Comparison of ENCODE assay signal across 32 cellular contexts in genomic region chr7:132361146-132361545, GRCh38.
"Had no signal": no experiment of that assay in that cellular context is flagged by ENCODE, and none has a peak within 500 bp of the region (broad histone marks: within the 10 kb centered on the region; RNA-seq: fewer than 3 reads in every experiment).

No MANE protein-coding gene starts in this region.

- ATAC-seq: naive thymus-derived CD4-positive, alpha-beta T cell; natural killer cell; pancreas; psoas muscle; right cardiac atrium; sciatic nerve; stimulated activated memory B cell treated with anti-CD40 and anti-IgM and Interleukin-4, amounts not matched to agents 10 μg/mL and 1 μg/mL and 100 μg/mL, for 72 hours; stimulated activated naive CD8-positive, alpha-beta T cell treated with anti-CD3 and anti-CD28 coated beads, Interleukin-15, amount 100 ng/mL, for 72 hours; stimulated activated naive CD8-positive, alpha-beta T cell treated with anti-CD3 and anti-CD28 coated beads, Interleukin-15, Interleukin-2, amounts not matched to agents 100 U/mL and 50 U/mL, for 24 hours; upper lobe of right lung had no signal

- H3K27ac Mint-ChIP-seq: naive thymus-derived CD4-positive, alpha-beta T cell; natural killer cell; nephron; neural progenitor cell; progenitor cell of endocrine pancreas; stimulated activated memory B cell treated with anti-CD40 and anti-IgM and Interleukin-4, amounts not matched to agents 10 μg/mL and 1 μg/mL and 100 μg/mL, for 72 hours; type B pancreatic cell had no signal

- DNase-seq: naive thymus-derived CD4-positive, alpha-beta T cell; natural killer cell; nucleus accumbens; pancreas; posterior cingulate gyrus; psoas muscle; right cardiac atrium; spleen; stimulated activated CD4-positive, alpha-beta T cell treated with anti-CD3 and anti-CD28 coated beads, Interleukin-12 subunit alpha, Interleukin-12 subunit beta, amount 100 ng/mL, for 4 hours; stimulated activated CD4-positive, alpha-beta T cell treated with anti-CD3 and anti-CD28 coated beads, Interleukin-1b, Interleukin-23, amount 100 ng/mL, for 48 hours; stimulated activated CD4-positive, alpha-beta T cell treated with anti-CD3 and anti-CD28 coated beads, Interleukin-4, amount 100 ng/mL, for 1 hour; stimulated activated CD4-positive, alpha-beta T cell treated with anti-CD3 and anti-CD28 coated beads, Interleukin-4, amount 100 ng/mL, for 4 hours; stimulated activated CD8-positive, alpha-beta memory T cell treated with anti-CD3 and anti-CD28 coated beads, Interleukin-4, amount 100 ng/mL, for 48 hours; stimulated activated naive CD4-positive, alpha-beta T cell; stimulated activated naive CD8-positive, alpha-beta T cell treated with anti-CD3 and anti-CD28 coated beads, Interleukin-15, amount 100 ng/mL, for 72 hours; stimulated activated naive CD8-positive, alpha-beta T cell treated with anti-CD3 and anti-CD28 coated beads, Interleukin-15, Interleukin-2, amounts not matched to agents 100 U/mL and 50 U/mL, for 24 hours; substantia nigra; testis; tibial artery; transverse colon; upper lobe of right lung; uterus had no signal

- H3K36me3 ChIP-seq: neural progenitor cell, neutrophil, pancreas, spleen, suprapubic skin, tibial artery, transverse colon, upper lobe of right lung, uterus had no signal

- H3K9me3 Mint-ChIP-seq: natural killer cell; nephron; neural progenitor cell; stimulated activated memory B cell treated with anti-CD40 and anti-IgM and Interleukin-4, amounts not matched to agents 10 μg/mL and 1 μg/mL and 100 μg/mL, for 72 hours; type B pancreatic cell had no signal

- H3K9ac ChIP-seq: neural progenitor cell had no signal

- H3K27me3 ChIP-seq: neural progenitor cell, pancreas, testis, tibial artery, transverse colon, upper lobe of right lung, uterus had no signal

- FAIRE-seq: pancreas had no signal

- H3K4me1 ChIP-seq: neural progenitor cell, pancreas, psoas muscle, spleen, suprapubic skin, testis, tibial artery, transverse colon, upper lobe of right lung, uterus had no signal

- H2AFZ ChIP-seq: neural progenitor cell had no signal

- H3K4me2 ChIP-seq: neural progenitor cell, smooth muscle cell had no signal

- H3K4me3 ChIP-seq: neural progenitor cell, pancreas, psoas muscle, skin epidermis, smooth muscle cell, spleen, suprapubic skin, testis, tibial artery, transverse colon, upper lobe of right lung, uterus had no signal

- H3K9me3 ChIP-seq: neutrophil, pancreas, psoas muscle, spleen, suprapubic skin, testis, tibial artery, transverse colon, upper lobe of right lung, uterus had no signal

- H3K36me3 Mint-ChIP-seq: naive thymus-derived CD4-positive, alpha-beta T cell; natural killer cell; neural progenitor cell; stimulated activated memory B cell treated with anti-CD40 and anti-IgM and Interleukin-4, amounts not matched to agents 10 μg/mL and 1 μg/mL and 100 μg/mL, for 72 hours; type B pancreatic cell had no signal

- H3K27ac ChIP-seq: neural progenitor cell, neutrophil, pancreas, psoas muscle, skin epidermis, spleen, suprapubic skin, testis, tibial artery, transverse colon, upper lobe of right lung, uterus had no signal
